8 cellular contexts compared by ENCODE assay signal in the genomic region with DNA sequence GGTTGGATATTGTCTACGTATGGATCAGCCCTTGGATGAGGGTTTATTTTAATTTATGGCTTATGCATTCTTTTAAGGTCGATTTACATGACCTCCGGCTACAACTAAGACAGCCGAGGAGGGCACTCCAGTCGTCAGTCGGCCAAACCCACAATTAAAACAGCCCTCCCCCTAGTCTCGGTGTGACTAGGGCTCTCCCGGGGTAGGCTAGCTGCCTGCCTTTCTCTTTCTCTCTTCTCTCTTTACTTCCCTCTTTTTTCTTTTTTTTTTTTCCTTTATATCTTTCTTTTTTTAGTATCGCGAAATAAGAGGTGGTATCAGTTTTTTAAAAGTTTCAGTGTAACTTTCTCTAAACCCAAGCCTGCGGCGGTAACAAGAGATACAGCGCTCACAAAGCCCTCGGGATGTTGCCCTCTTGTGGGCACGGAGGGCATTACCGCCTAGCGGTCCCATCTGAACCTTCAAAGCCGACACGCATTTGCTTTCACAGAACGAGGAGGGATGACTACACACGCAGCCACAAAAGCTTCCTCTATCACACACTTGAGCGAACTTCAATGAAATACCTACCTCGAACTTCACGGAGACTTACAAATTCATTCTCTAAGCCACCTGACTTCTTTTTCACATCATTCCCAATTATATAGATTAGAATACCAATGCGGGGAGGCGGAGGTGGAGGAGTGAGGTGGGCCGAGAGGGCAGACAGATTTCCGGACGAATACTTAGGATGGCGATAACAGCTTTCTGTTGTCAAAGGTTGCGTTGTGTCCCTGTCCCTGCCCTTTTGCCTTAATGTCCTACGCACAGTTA.
A peak's percentile ranks its signal among the peaks of the same experiment; 100 is the strongest.
DNase-seq lines count a peak whose midpoint lies in the region; TF ChIP-seq lines count a peak whose summit lies in the region.

No MANE protein-coding gene starts in this region.

- peak overlapping the region; percentile 67; the same call in 1 of the 2 replicates for H3K9ac ChIP-seq in ES-I3 (ENCODE audit: low read depth, low read length)

- no peaks in the 10 kb centered on the region for H3K4me1 ChIP-seq in ES-I3 (ENCODE audit: insufficient read depth, low read length)
- H3K4me1 ChIP-seq in suprapubic skin: peaks cover 40% of the 10 kb centered on the region

- TF ChIP-seq CTCF in LNCAP (IDR thresholded peaks at IDR 0.05) (peak; percentile 96), suprapubic skin (IDR thresholded peaks at IDR 0.05) (peak; percentile 83 to 97)

- H3K27ac ChIP-seq in suprapubic skin: peak overlapping the region; percentile 85

- DNase-seq in H4 (ENCODE audit: low spot score) (peak; percentile 93), SK-MEL-5 (ENCODE audit: low read depth, low spot score) (peak; percentile 94), globus pallidus (ENCODE audit: low spot score) (peak; percentile 87), occipital lobe (lab: John Stamatoyannopoulos, UW) (peak; percentile 60), suprapubic skin (ENCODE audit: low spot score in 2 of 2) (peak; percentile 89 to 92)
- DNase-seq in activated naive CD4-positive, alpha-beta T cell treated with anti-CD3 and anti-CD28 coated beads, Interleukin-2, amount 50 U/mL, for 16 hours: peak; percentile 88

- WGBS in suprapubic skin: 2% methylated on average over 32 of the region's 32 CpGs

- no peaks in the 10 kb centered on the region for H3K9me3 ChIP-seq in ES-I3 (ENCODE audit: control insufficient read depth, insufficient read depth, low read length)
- no peaks in the 10 kb centered on the region for H3K9me3 ChIP-seq in suprapubic skin

- TF ChIP-seq EP300 in suprapubic skin (IDR thresholded peaks at IDR 0.05): no peak

- in situ Hi-C loops in SK-MEL-5 (cut with HindIII; ENCODE audit: low pct_unique_long_range_greater_than_20kb, low sequenced_read_pairs): no loop called here

- no peak for TF ChIP-seq POLR2A in suprapubic skin (IDR thresholded peaks at IDR 0.05)

- H3K27me3 ChIP-seq in suprapubic skin: peaks cover 64% of the 10 kb centered on the region

- H3K36me3 ChIP-seq in ES-I3 (ENCODE audit: insufficient read depth, low read length) (no peaks in the 10 kb centered on the region), suprapubic skin (no peaks in the 10 kb centered on the region)

- peak overlapping the region; percentile 70 for H3K4me3 ChIP-seq in suprapubic skin

Comparison
In these comparisons a context has a peak if more than half of its experiments do, and no peak if none do; other contexts are left out.
1. Peak in every context shown above with its lines: DNase-seq, H3K4me3 ChIP-seq and H3K27ac ChIP-seq.